Comparison of ENCODE assay signal across 20 cellular contexts in genomic region chr2:158025263-158025996, GRCh38.
DNase-seq lines count a peak whose midpoint lies in the region; ATAC-seq and TF ChIP-seq lines count a peak whose summit lies in the region.
"Had no signal": no experiment of that assay in that cellular context is flagged by ENCODE, and none has a peak within 500 bp of the region (broad histone marks: within the 10 kb centered on the region; RNA-seq: fewer than 3 reads in every experiment).

No MANE protein-coding gene starts in this region.

- no peak overlapping the region for H3K4me3 ChIP-seq in cardiac fibroblast (replicated peaks in 1 of 2; ENCODE audit: low read depth in 2 of 2, low read length in 2 of 2)
- no peak overlapping the region for H3K4me3 ChIP-seq in CD4-positive, alpha-beta memory T cell (ENCODE audit: low read length in 2 of 2)
- H3K4me3 ChIP-seq: BLaER1, right atrium auricular region had no signal

- no peaks in the 10 kb centered on the region for H3K9me3 Mint-ChIP-seq in CD4-positive, alpha-beta memory T cell
- H3K9me3 Mint-ChIP-seq: activated CD8-positive, alpha-beta T cell treated with anti-CD3 and anti-CD28 coated beads for 36 hours; activated T-cell treated with anti-CD3 and anti-CD28 coated beads, Interleukin-2, amount 50 U/mL, for 72 hours had no signal

- POLR2A ChIA-PET in CD4-positive, alpha-beta memory T cell (lab: Charles Lee; ENCODE audit: partially characterized antibody), result no interaction called here

- no peaks in the 10 kb centered on the region for H3K9me3 ChIP-seq in CD4-positive, alpha-beta memory T cell (ENCODE audit: control insufficient read depth in 1 of 2, low read length in 2 of 2)
- H3K9me3 ChIP-seq: BLaER1, right atrium auricular region had no signal

- DNase-seq in AG20443 (ENCODE audit: low spot score) (peak; percentile 82), HT1080 (ENCODE audit: low read depth) (peak; percentile 34), cardiac fibroblast (ENCODE audit: low read depth in 2 of 2) (peak; percentile 13 to 60), myocyte (ENCODE audit: low read depth) (peak; percentile 22), kidney tubule cell (ENCODE audit: low spot score) (no peak)
- no peak for DNase-seq in CD4-positive, alpha-beta memory T cell
- DNase-seq: activated CD8-positive, alpha-beta T cell treated with anti-CD3 and anti-CD28 coated beads for 36 hours; activated T-cell treated with anti-CD3 and anti-CD28 coated beads, Interleukin-2, amount 50 U/mL, for 72 hours; DMS79; kidney glomerular epithelial cell; NCI-H1105 treated with DMSO at 0.1 percent for 48 hours; nucleus accumbens; stimulated activated CD4-positive, alpha-beta T cell treated with anti-CD3 and anti-CD28 coated beads, Interleukin-1b, Interleukin-23, amount 100 ng/mL, for 48 hours; SW 1271 had no signal

- ATAC-seq in GM21423 (IDR thresholded peaks at IDR 0.05; ENCODE audit: unreplicated experiment), result no peak
- no peak for ATAC-seq in GM19324 (IDR thresholded peaks at IDR 0.05; ENCODE audit: low FRiP score, unreplicated experiment)
- ATAC-seq: activated CD8-positive, alpha-beta T cell treated with anti-CD3 and anti-CD28 coated beads for 36 hours; activated T-cell treated with anti-CD3 and anti-CD28 coated beads, Interleukin-2, amount 50 U/mL, for 72 hours had no signal

- H3K27ac Mint-ChIP-seq in CD4-positive, alpha-beta memory T cell, result no peak overlapping the region
- H3K27ac Mint-ChIP-seq: activated CD8-positive, alpha-beta T cell treated with anti-CD3 and anti-CD28 coated beads for 36 hours; activated T-cell treated with anti-CD3 and anti-CD28 coated beads, Interleukin-2, amount 50 U/mL, for 72 hours had no signal

- no peak overlapping the region for H3K27ac ChIP-seq in CD4-positive, alpha-beta memory T cell (ENCODE audit: low read depth, low read length)
- H3K27ac ChIP-seq: BLaER1, HL-60, KMS-11, right atrium auricular region had no signal

- H3K4me1 ChIP-seq in CD4-positive, alpha-beta memory T cell (ENCODE audit: insufficient read depth, low read length), result peaks cover 10% of the 10 kb centered on the region
- H3K4me1 ChIP-seq: BLaER1, right atrium auricular region had no signal

- peaks cover 4 to 10% (median 7%) of the 10 kb centered on the region in 4 donors for H3K4me1 Mint-ChIP-seq in CD4-positive, alpha-beta memory T cell

- CTCF ChIA-PET in CD4-positive, alpha-beta memory T cell (lab: Charles Lee; ENCODE audit: partially characterized antibody), result interaction anchor here (0.7 to 10.3 kb wide), 14 partner anchors 8 to 1093 kb away, joined by 3 to 311 read pairs (median 6); no protein-coding TSS in a partner anchor

- H3K27me3 Mint-ChIP-seq in CD4-positive, alpha-beta memory T cell, result peaks cover 0 to 2% of the 10 kb centered on the region in 2 donors
- H3K27me3 Mint-ChIP-seq: activated CD8-positive, alpha-beta T cell treated with anti-CD3 and anti-CD28 coated beads for 36 hours had no signal

- intact Hi-C loops in CD4-positive, alpha-beta memory T cell (cut with micrococcal nuclease), result no loop called here

- H3K27me3 ChIP-seq in CD4-positive, alpha-beta memory T cell (ENCODE audit: insufficient read depth, low read length), result no peaks in the 10 kb centered on the region
- H3K27me3 ChIP-seq: BLaER1, right atrium auricular region had no signal

- no peaks in the 10 kb centered on the region for H3K36me3 Mint-ChIP-seq in CD4-positive, alpha-beta memory T cell

- no peaks in the 10 kb centered on the region for H3K36me3 ChIP-seq in CD4-positive, alpha-beta memory T cell (ENCODE audit: insufficient read depth, low read length)
- H3K36me3 ChIP-seq: BLaER1, right atrium auricular region had no signal

- H3K4me3 Mint-ChIP-seq in CD4-positive, alpha-beta memory T cell, result no peak overlapping the region
- H3K4me3 Mint-ChIP-seq: activated CD8-positive, alpha-beta T cell treated with anti-CD3 and anti-CD28 coated beads for 36 hours; activated T-cell treated with anti-CD3 and anti-CD28 coated beads, Interleukin-2, amount 50 U/mL, for 72 hours had no signal

- TF ChIP-seq CTCF in cardiac fibroblast (IDR thresholded peaks at IDR 0.05; ENCODE audit: low read depth, low read length), result no peak

Comparison
In these comparisons a context has a peak if more than half of its experiments do, and no peak if none do; other contexts are left out.
1. DNase-seq: peak in AG20443 (single experiment), HT1080 (single experiment), cardiac fibroblast (2 of 2) and myocyte (single experiment); none in CD4-positive, alpha-beta memory T cell (0 of 5) and kidney tubule cell (single experiment).